In genomic region chr1:179127163-179127895, GRCh38 we compare ENCODE assay signal across 12 cellular contexts. TPM values are rescaled to one million over a fixed set of nuclear protein-coding genes. Genes with fewer than 3 reads are reported as not detected.
DNase-seq lines count a peak whose midpoint lies in the region; TF ChIP-seq lines count a peak whose summit lies in the region.
"Had no signal": no experiment of that assay in that cellular context is flagged by ENCODE, and none has a peak within 500 bp of the region (broad histone marks: within the 10 kb centered on the region; RNA-seq: fewer than 3 reads in every experiment).

No MANE protein-coding gene starts in this region.

- H3K27me3 ChIP-seq in BLaER1 treated with 17β-estradiol and CSF1 and Interleukin-3, amounts not matched to agents 10 nM and 100 nM, result no peaks in the 10 kb centered on the region
- H3K27me3 ChIP-seq: BLaER1, gastrocnemius medialis had no signal

- peak overlapping the region in 2 of 11 experiments; percentile 22 to 32; a peak in 4 of 22 replicates for H3K27ac ChIP-seq in BLaER1 treated with 17β-estradiol and CSF1 and Interleukin-3, amounts not matched to agents 10 nM and 100 nM
- peak overlapping the region; percentile 56 to 74 for H3K27ac ChIP-seq in coronary artery
- no peak overlapping the region for H3K27ac ChIP-seq in OCI-LY7 (ENCODE audit: low read depth, low read length, poor library complexity, severe bottlenecking)
- H3K27ac ChIP-seq: BLaER1 had no signal

- H3K79me2 ChIP-seq in OCI-LY7 (ENCODE audit: insufficient read depth, low read depth, low read length), result no peaks in the 10 kb centered on the region

- peak overlapping the region in 7 of 11 experiments; percentile 12 to 82 (median 53); a peak in 12 of 22 replicates for H3K4me2 ChIP-seq in BLaER1 treated with 17β-estradiol and CSF1 and Interleukin-3, amounts not matched to agents 10 nM and 100 nM
- H3K4me2 ChIP-seq in OCI-LY7 (ENCODE audit: low read length), result no peak overlapping the region
- H3K4me2 ChIP-seq: BLaER1 had no signal

- H3K4me3 ChIP-seq in BLaER1 treated with 17β-estradiol and CSF1 and Interleukin-3, amounts not matched to agents 10 nM and 100 nM, result no peak overlapping the region
- H3K4me3 ChIP-seq in coronary artery, result peak overlapping the region; percentile 14
- H3K4me3 ChIP-seq in OCI-LY7 (ENCODE audit: low read depth, low read length, poor library complexity, severe bottlenecking), result no peak overlapping the region
- H3K4me3 ChIP-seq: BLaER1, gastrocnemius medialis had no signal

- peaks cover 29 to 68% (median 45%) of the 10 kb centered on the region in 11 experiments; a peak in 21 of 22 replicates for H3K36me3 ChIP-seq in BLaER1 treated with 17β-estradiol and CSF1 and Interleukin-3, amounts not matched to agents 10 nM and 100 nM
- H3K36me3 ChIP-seq in OCI-LY7 (ENCODE audit: insufficient read depth, low read length), result peaks cover 19% of the 10 kb centered on the region

- CTCF ChIA-PET in OCI-LY7 (lab: Charles Lee; ENCODE audit: unreplicated experiment), result no interaction called here

- peaks cover 16 to 58% (median 27%) of the 10 kb centered on the region in 10 experiments for H3K4me1 ChIP-seq in BLaER1 treated with 17β-estradiol and CSF1 and Interleukin-3, amounts not matched to agents 10 nM and 100 nM
- H3K4me1 ChIP-seq in OCI-LY7 (ENCODE audit: insufficient read depth, low read length, poor library complexity, severe bottlenecking), result peaks cover 20% of the 10 kb centered on the region

- H3K9me2 ChIP-seq in OCI-LY7 (ENCODE audit: insufficient read depth, low read length), result no peaks in the 10 kb centered on the region

- TF ChIP-seq CTCF in coronary artery (IDR thresholded peaks at IDR 0.05), result no peak
- TF ChIP-seq CTCF in OCI-LY7 (conservative IDR thresholded peaks at IDR 0.05; ENCODE audit: low read length), result no peak

- no TSS peak for BruUV-seq in OCI-LY7 (replicated peaks; lab: Mats Ljungman, UMichigan)

- POLR2A ChIA-PET in OCI-LY7 (lab: Charles Lee), result no interaction called here

- no peaks in the 10 kb centered on the region for H3K9me3 ChIP-seq in BLaER1 treated with 17β-estradiol and CSF1 and Interleukin-3, amounts not matched to agents 10 nM and 100 nM (replicated peaks in 1 of 11)
- no peaks in the 10 kb centered on the region for H3K9me3 ChIP-seq in OCI-LY7 (ENCODE audit: low read length)
- H3K9me3 ChIP-seq: BLaER1, gastrocnemius medialis had no signal

- intact Hi-C loops in OCI-LY7 (cut with micrococcal nuclease; ENCODE audit: unreplicated experiment), result loop anchor here (10.0 kb wide), 1 partner anchor 377 kb away; no protein-coding TSS in a partner anchor

- peak; percentile 85 for DNase-seq in M059J (ENCODE audit: low read depth)
- DNase-seq in coronary artery (ENCODE audit: low spot score), result no peak
- DNase-seq in myocyte (ENCODE audit: low read depth), result peak; percentile 66
- no peak for DNase-seq in NOMO-1 treated with dmso at 0.1 percent for 144 hours (lab: John Stamatoyannopoulos, UW; ENCODE audit: unreplicated experiment)
- DNase-seq in SW 1271 (lab: John Stamatoyannopoulos, UW), result no peak
- no peak for DNase-seq in OCI-LY7 (ENCODE audit: low spot score)
- DNase-seq in NCI-H1930 (lab: John Stamatoyannopoulos, UW), result no peak
- DNase-seq: central memory CD4-positive, alpha-beta T cell; gastrocnemius medialis; NCI-H510A treated with DMSO at 0.1 percent for 48 hours had no signal

- H2AFZ ChIP-seq in OCI-LY7 (ENCODE audit: low read length), result no peak overlapping the region

- H4K20me1 ChIP-seq in BLaER1 treated with 17β-estradiol and CSF1 and Interleukin-3, amounts not matched to agents 10 nM and 100 nM, result no peaks in the 10 kb centered on the region
- H4K20me1 ChIP-seq in OCI-LY7 (ENCODE audit: insufficient read depth, low read length), result no peaks in the 10 kb centered on the region
- H4K20me1 ChIP-seq: BLaER1 had no signal

- H3K9ac ChIP-seq in BLaER1 treated with 17β-estradiol and CSF1 and Interleukin-3, amounts not matched to agents 10 nM and 100 nM, result peak overlapping the region in 1 of 11 experiments; percentile 18; a peak in 1 of 22 replicates
- H3K9ac ChIP-seq: BLaER1 had no signal

RNA-seq across cellular contexts. Expression of gene TOR3A, which starts 45.5 kb away (rescaled TPM):
- total RNA-seq in M059J (2014; rRNA removed; shearing (Covaris generic)), result 20.6 and 52.6 TPM in 2 replicates
- total RNA-seq in myocyte, result 64.2 and 94.8 TPM in 2 replicates
- 38.8 TPM for polyA plus RNA-seq in myocyte (2012)
- 32.9 and 49.0 TPM in 2 replicates for total RNA-seq in OCI-LY7 (2014; rRNA removed; shearing (Covaris generic))
- total RNA-seq in OCI-LY7 (2022), result 66.7 and 67.4 TPM in 2 replicates

Comparison
In these comparisons a context has a peak if more than half of its experiments do, and no peak if none do; other contexts are left out.
1. DNase-seq: peak in M059J (single experiment) and myocyte (single experiment); none in coronary artery (single experiment), NOMO-1 treated with dmso at 0.1 percent for 144 hours (single experiment), SW 1271 (0 of 2), OCI-LY7 (single experiment) and NCI-H1930 (0 of 2).